Comparison of ENCODE assay signal across 19 cellular contexts in genomic region chr9:93904649-93905472, GRCh38. TPM values are rescaled to one million over a fixed set of nuclear protein-coding genes. Genes with fewer than 3 reads are reported as not detected.
"Had no signal": no experiment of that assay in that cellular context is flagged by ENCODE, and none has a peak within 500 bp of the region (broad histone marks: within the 10 kb centered on the region; RNA-seq: fewer than 3 reads in every experiment).

No MANE protein-coding gene starts in this region.

- ATAC-seq: gastroesophageal sphincter had no signal

- DNase-seq: activated CD4-positive, alpha-beta T cell treated with anti-CD3 and anti-CD28 coated beads, Interleukin-2, amount 10 ng/mL, durations not matched to agents 24 days and 14 days; activated CD8-positive, alpha-beta memory T cell treated with anti-CD3 and anti-CD28 coated beads, Interleukin-2, amount 50 U/mL, for 4 hours; adrenal gland; colonic mucosa; occipital lobe; stimulated activated CD4-positive, alpha-beta T cell treated with anti-CD3 and anti-CD28 coated beads, Interleukin-4, amount 100 ng/mL, for 1 hour; stimulated activated naive CD4-positive, alpha-beta T cell; T-helper 1 cell; thyroid gland had no signal

- H3K27me3 ChIP-seq: adrenal gland, colonic mucosa, SJSA1, thyroid gland had no signal

- H3K4me1 ChIP-seq: adrenal gland, colonic mucosa, SJSA1, thyroid gland had no signal

- H3K36me3 ChIP-seq: adrenal gland, colonic mucosa, gastroesophageal sphincter, SJSA1, thyroid gland had no signal

- H3K4me3 ChIP-seq: adrenal gland, colonic mucosa, gastroesophageal sphincter, SJSA1, thyroid gland had no signal

- H3K27ac ChIP-seq: adrenal gland, colonic mucosa, epithelial cell of prostate, gastroesophageal sphincter, SJSA1, thyroid gland had no signal

- H3K9me3 ChIP-seq: adrenal gland, colonic mucosa, gastroesophageal sphincter, SJSA1, thyroid gland had no signal

RNA-seq across cellular contexts. Expression of gene BARX1, which starts 50.3 kb away (rescaled TPM):
- total RNA-seq: adrenal gland, colonic mucosa, lower leg skin, mononuclear cell, myocyte, occipital lobe, renal cortical epithelial cell, SJSA1, subcutaneous adipose tissue, urinary bladder had no signal
- polyA plus RNA-seq: neural cell, urinary bladder had no signal
